In the genomic region with DNA sequence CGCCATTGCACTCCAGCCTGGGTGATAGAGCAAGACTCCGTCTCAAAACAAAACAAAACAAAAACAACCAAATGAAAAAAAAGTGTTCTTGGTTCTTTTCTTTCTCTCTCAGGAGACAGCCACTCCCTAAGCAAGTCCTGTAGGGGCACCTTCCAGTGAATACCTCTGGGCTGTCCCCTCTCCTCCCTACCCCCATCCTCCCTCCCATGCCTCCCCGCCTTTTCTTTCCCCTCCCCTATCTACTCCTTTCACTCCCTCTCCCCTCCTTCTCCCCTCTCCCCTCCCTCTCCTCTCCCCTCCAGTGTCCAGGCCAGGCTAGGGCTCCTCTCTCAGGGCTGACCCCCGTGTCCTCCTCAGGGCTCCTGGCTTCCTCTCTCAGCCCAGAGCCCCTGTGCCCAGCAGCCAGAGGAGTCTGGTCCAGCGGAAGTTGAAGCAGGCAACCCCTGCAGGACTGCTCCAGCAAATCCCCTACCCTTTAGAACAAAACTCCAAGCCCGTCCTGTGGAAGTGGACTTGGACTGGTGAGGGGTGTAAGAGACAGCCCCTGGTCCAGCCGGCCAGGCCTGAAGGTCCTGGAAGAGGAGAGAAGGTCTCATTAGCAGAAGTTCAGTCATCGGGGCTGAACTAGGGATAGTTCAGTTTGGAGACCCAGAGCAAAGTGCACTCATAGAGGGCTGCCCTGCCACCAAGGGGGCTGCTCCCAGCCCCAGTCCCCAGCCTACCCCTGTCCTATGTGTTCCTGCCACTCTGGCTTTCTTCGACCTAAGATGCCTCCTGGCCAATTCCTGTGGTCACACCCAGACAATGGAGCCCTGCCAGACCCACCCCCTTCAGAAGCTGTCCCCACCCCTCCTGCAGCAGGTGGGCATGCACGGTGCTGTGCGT, we compare ENCODE assay signal across 17 cellular contexts.
"Had no signal": no experiment of that assay in that cellular context is flagged by ENCODE, and none has a peak within 500 bp of the region (broad histone marks: within the 10 kb centered on the region; RNA-seq: fewer than 3 reads in every experiment).

No MANE protein-coding gene starts in this region.

- DNase-seq: activated CD4-positive, alpha-beta T cell treated with anti-CD3 and anti-CD28 coated beads, Interleukin-2, amount 10 ng/mL, durations not matched to agents 7 days and 5 days; activated CD8-positive, alpha-beta memory T cell treated with anti-CD3 and anti-CD28 coated beads, Interleukin-2, amount 50 U/mL, for 48 hours; activated gamma-delta T cell treated with Interleukin-2 at 50 U/mL for 16 hours; activated naive CD8-positive, alpha-beta T cell treated with anti-CD3 and anti-CD28 coated beads, Interleukin-2, amount 10 ng/mL, durations not matched to agents 7 days and 5 days; activated T-cell treated with anti-CD3 and anti-CD28 coated beads, Interleukin-2, amount 50 U/mL, for 72 hours; effector memory CD8-positive, alpha-beta T cell; gastrocnemius medialis; naive thymus-derived CD4-positive, alpha-beta T cell; stimulated activated CD4-positive, alpha-beta T cell treated with anti-CD3 and anti-CD28 coated beads, Interleukin-4, amount 100 ng/mL, for 4 hours; stimulated activated CD8-positive, alpha-beta memory T cell treated with anti-CD3 and anti-CD28 coated beads, Interleukin-4, amount 100 ng/mL, for 48 hours; stimulated activated naive CD4-positive, alpha-beta T cell treated with Interleukin-2 at 50 U/mL for 16 hours; substantia nigra; T-helper 2 cell had no signal

- H3K4me1 ChIP-seq: gastrocnemius medialis, tibial nerve had no signal

- H3K27me3 ChIP-seq: gastrocnemius medialis, heart left ventricle, tibial nerve had no signal

- H3K9me3 ChIP-seq: gastrocnemius medialis had no signal

- ATAC-seq: activated T-cell treated with anti-CD3 and anti-CD28 coated beads, Interleukin-2, amount 50 U/mL, for 72 hours; effector memory CD8-positive, alpha-beta T cell; gastrocnemius medialis; naive thymus-derived CD4-positive, alpha-beta T cell had no signal

- H3K4me3 ChIP-seq: gastrocnemius medialis, heart left ventricle, skin epidermis, tibial nerve had no signal

- H3K27ac ChIP-seq: epithelial cell of prostate, gastrocnemius medialis, heart left ventricle, skin epidermis, tibial nerve had no signal

- H3K36me3 ChIP-seq: gastrocnemius medialis, heart left ventricle, tibial nerve had no signal
